In the genomic region with DNA sequence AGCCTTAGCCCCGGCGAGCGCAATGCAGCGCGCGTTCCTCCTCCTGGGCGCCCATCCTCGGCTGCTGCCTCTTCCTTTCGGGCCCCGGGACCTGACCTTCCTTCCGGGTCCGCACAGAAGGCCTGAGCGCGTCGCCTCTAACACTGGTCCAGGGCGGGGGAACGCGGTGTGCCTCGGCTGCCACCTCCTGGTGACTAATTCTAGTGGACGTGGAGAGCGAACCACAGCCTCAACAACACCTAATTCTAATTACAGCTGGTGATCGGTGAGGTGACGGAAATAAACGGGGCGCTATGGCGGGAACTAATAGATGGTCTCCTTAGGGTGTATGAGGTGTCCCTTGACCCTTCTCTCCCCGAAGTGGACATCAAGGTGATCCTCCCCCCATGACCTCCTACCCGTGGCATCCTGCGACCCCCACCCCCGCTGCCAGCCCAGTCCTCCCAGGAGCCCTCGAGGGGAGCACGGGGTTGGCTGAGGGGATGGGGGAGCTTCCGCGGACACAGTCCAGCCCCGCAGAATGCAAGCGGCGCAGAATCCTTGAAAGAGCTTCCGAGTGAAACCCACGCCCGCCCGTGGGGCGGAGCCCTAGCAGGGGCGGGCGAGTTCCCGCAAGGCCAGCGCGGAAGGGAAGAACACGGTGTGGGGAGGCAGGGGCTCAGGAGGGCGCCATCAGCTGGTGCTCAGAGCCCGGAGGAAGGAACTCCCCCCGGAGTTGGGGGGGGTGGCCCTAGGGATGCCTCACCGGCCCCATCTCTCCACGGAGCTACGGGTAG, we compare ENCODE assay signal across 8 cellular contexts. TPM values are rescaled to one million over a fixed set of nuclear protein-coding genes. Genes with fewer than 3 reads are reported as not detected.
A peak's percentile ranks its signal among the peaks of the same experiment; 100 is the strongest.
DNase-seq lines count a peak whose midpoint lies in the region; ATAC-seq and TF ChIP-seq lines count a peak whose summit lies in the region.

No MANE protein-coding gene starts in this region.

- intact Hi-C loops in Panc1 (cut with micrococcal nuclease; ENCODE audit: unreplicated experiment), result loop anchor here (1.0 kb wide), 1 partner anchor 45 kb away; no protein-coding TSS in a partner anchor
- intact Hi-C loops in thyroid gland (cut with DNase I), result no loop called here

- H3K27ac ChIP-seq in Panc1 (ENCODE audit: low read length) (no peak overlapping the region), gastroesophageal sphincter (peak overlapping the region in 1 of 4 donors; percentile 39), thyroid gland (no peak overlapping the region)

- H3K4me3 ChIP-seq in Panc1 (ENCODE audit: low read depth in 2 of 2, low read length in 2 of 2) (peak overlapping the region; percentile 27 to 45), gastroesophageal sphincter (peak overlapping the region; percentile 30 to 55), thyroid gland (replicated peaks in 1 of 3) (peak overlapping the region; percentile 5 to 32 (median 18))

- H3K27me3 ChIP-seq in Panc1 (ENCODE audit: control insufficient read depth, insufficient read depth, low read length), result peaks cover 5% of the 10 kb centered on the region; the same call in 1 of the 2 replicates
- peaks cover 31% of the 10 kb centered on the region for H3K27me3 ChIP-seq in gastroesophageal sphincter
- no peaks in the 10 kb centered on the region for H3K27me3 ChIP-seq in thyroid gland

- no peaks in the 10 kb centered on the region for H3K36me3 ChIP-seq in Panc1 (ENCODE audit: control insufficient read depth, insufficient read depth, low read length)
- H3K36me3 ChIP-seq in gastroesophageal sphincter, result no peaks in the 10 kb centered on the region
- H3K36me3 ChIP-seq in thyroid gland, result no peaks in the 10 kb centered on the region

- WGBS in gastroesophageal sphincter (ENCODE audit: low coverage in 1 of 2), 2 donors, result 0 to 2% methylated on average over 8 to 9 of the region's 54 CpGs
- 2% methylated on average over 29 to 30 of the region's 54 CpGs for WGBS in thyroid gland, 2 donors

- H3K27ac Mint-ChIP-seq in neural crest cell (ENCODE audit: unreplicated experiment), result no peak overlapping the region

- no TSS peak for BruUV-seq in Panc1 (replicated peaks; lab: Mats Ljungman, UMichigan)

- in situ Hi-C loops in Panc1 (cut with HindIII; ENCODE audit: low pct_unique_long_range_greater_than_20kb, low sequenced_read_pairs), result no loop called here

- POLR2A ChIA-PET in Panc1 (lab: Charles Lee), result no interaction called here

- H3K9me3 ChIP-seq in Panc1 (ENCODE audit: control insufficient read depth, insufficient read depth, low read depth, low read length) (no peaks in the 10 kb centered on the region), gastroesophageal sphincter (no peaks in the 10 kb centered on the region), thyroid gland (no peaks in the 10 kb centered on the region)

- no peaks in the 10 kb centered on the region; the same call in 1 of the 2 replicates for H3K4me1 ChIP-seq in Panc1 (ENCODE audit: control insufficient read depth, insufficient read depth, low read length)
- H3K4me1 ChIP-seq in gastroesophageal sphincter, result peaks cover 0 to 13% (median 6%) of the 10 kb centered on the region in 3 donors
- peaks cover 4 to 6% of the 10 kb centered on the region in 2 donors for H3K4me1 ChIP-seq in thyroid gland

- CTCF ChIA-PET in Panc1 (lab: Charles Lee), result no interaction called here

- no peak for TF ChIP-seq EP300 in gastroesophageal sphincter (IDR thresholded peaks at IDR 0.05)

- no peaks in the 10 kb centered on the region for H3K9me3 Mint-ChIP-seq in neural crest cell

- H3K4me3 Mint-ChIP-seq in neural crest cell, result peak overlapping the region; percentile 71

- peak; percentile 76 for TF ChIP-seq CTCF in Panc1 (IDR thresholded peaks at IDR 0.05)
- TF ChIP-seq CTCF in gastroesophageal sphincter (IDR thresholded peaks at IDR 0.05), result peak; percentile 48 to 80 (median 52)
- TF ChIP-seq CTCF in neural crest cell (conservative IDR thresholded peaks at IDR 0.05), result peak; percentile 77
- peak in 5 of 6 experiments; percentile 44 to 83 (median 63) for TF ChIP-seq CTCF in thyroid gland (IDR thresholded peaks at IDR 0.05)

- peaks cover 5% of the 10 kb centered on the region for H3K4me1 Mint-ChIP-seq in neural crest cell

- H3K27me3 Mint-ChIP-seq in neural crest cell (ENCODE audit: low read depth), result peaks cover 5% of the 10 kb centered on the region

- ATAC-seq in GM21528 (IDR thresholded peaks at IDR 0.05; ENCODE audit: low FRiP score, unreplicated experiment) (peak; percentile 99), Panc1 (peak; percentile 99), gastroesophageal sphincter (peak; percentile 90)

- no peaks in the 10 kb centered on the region for H3K36me3 Mint-ChIP-seq in neural crest cell (ENCODE audit: low read depth)

- DNase-seq in EL (peak; percentile 87), HUDEP-2 (lab: John Stamatoyannopoulos, UW; ENCODE audit: unreplicated experiment in 76 of 76) (peak in 63 of 76 experiments; percentile 1 to 88 (median 41)), Panc1 (ENCODE audit: low read depth, low spot score) (peak; percentile 22), neural crest cell (ENCODE audit: low read depth, low spot score) (peak; percentile 80), thyroid gland (peak; percentile 75 to 81)
- DNase-seq in activated effector memory CD4-positive, alpha-beta T cell treated with Interleukin-2 at 50 U/mL for 16 hours, result peak; percentile 34

- TF ChIP-seq POLR2A in gastroesophageal sphincter (IDR thresholded peaks at IDR 0.05) (no peak), thyroid gland (IDR thresholded peaks at IDR 0.05) (no peak)

RNA-seq across cellular contexts. Expression of a gene that starts 12.8 kb away (rescaled TPM):
- total RNA-seq in Panc1 (2021; ENCODE audit: unreplicated experiment), result 1.3 TPM
- polyA plus RNA-seq in Panc1 (2012; ENCODE audit: insufficient read length), result 0.17 TPM
- not detected for total RNA-seq in gastroesophageal sphincter
- total RNA-seq in neural crest cell, result 8.5 and 10.0 TPM in 2 replicates
- total RNA-seq in thyroid gland, result under 1 TPM in 1 of 4 donors, not detected in 3; 0.34 TPM

RNA-seq across cellular contexts. Expression of a gene that starts 28.6 kb away (rescaled TPM):
- not detected for total RNA-seq in Panc1 (2021; ENCODE audit: unreplicated experiment)
- polyA plus RNA-seq in Panc1 (2012; ENCODE audit: insufficient read length), result not detected
- 1 to 10 TPM in 1 of 4 donors, not detected in 3; 2.0 TPM for total RNA-seq in gastroesophageal sphincter
- not detected in 2 replicates for total RNA-seq in neural crest cell
- not detected for total RNA-seq in thyroid gland

RNA-seq across cellular contexts. Expression of a gene that starts 33.5 kb away (rescaled TPM):
- total RNA-seq in Panc1 (2021; ENCODE audit: unreplicated experiment) (2.0 TPM), gastroesophageal sphincter (10 to 100 TPM in 3 of 4 donors, 1 to 10 TPM in 1; 6.4 to 16.6 (median 11.5) TPM), neural crest cell (3.7 and 3.9 TPM in 2 replicates), thyroid gland (1 to 10 TPM; 2.8 to 8.8 (median 5.3) TPM)
- polyA plus RNA-seq in Panc1 (2012; ENCODE audit: insufficient read length), result 0.64 TPM

RNA-seq across cellular contexts. Expression of a gene that starts 48.8 kb away (rescaled TPM):
- total RNA-seq in Panc1 (2021; ENCODE audit: unreplicated experiment), result not detected
- polyA plus RNA-seq in Panc1 (2012; ENCODE audit: insufficient read length), result not detected
- 10 to 100 TPM in 1 of 4 donors, 1 to 10 TPM in 3; 1.2 to 14.5 (median 3.0) TPM for total RNA-seq in gastroesophageal sphincter
- total RNA-seq in neural crest cell, result not detected in 2 replicates
- under 1 TPM in 2 of 4 donors, not detected in 2; 0.22 to 0.67 TPM for total RNA-seq in thyroid gland

Comparison
In these comparisons a context has a peak if more than half of its experiments do, and no peak if none do; other contexts are left out.
1. DNase-seq: peak in every context shown above with its lines; median percentile 87 in EL; 80 in neural crest cell; 78 in thyroid gland; 41 in HUDEP-2; 34 in activated effector memory CD4-positive, alpha-beta T cell treated with Interleukin-2 at 50 U/mL for 16 hours; 22 in Panc1.